8 cellular contexts compared by ENCODE assay signal in genomic region chr11:78138694-78139421, GRCh38. TPM values are rescaled to one million over a fixed set of nuclear protein-coding genes. Genes with fewer than 3 reads are reported as not detected.
DNase-seq lines count a peak whose midpoint lies in the region; ATAC-seq and TF ChIP-seq lines count a peak whose summit lies in the region.

No MANE protein-coding gene starts in this region.

- peak overlapping the region; percentile 81 to 96 (median 91) for H3K27ac Mint-ChIP-seq in nephron

- peak overlapping the region; percentile 94 to 98 (median 95) for H3K4me3 Mint-ChIP-seq in nephron

- peak; percentile 16 for ATAC-seq in GM21576 (IDR thresholded peaks at IDR 0.05; ENCODE audit: unreplicated experiment)

- peaks cover 37% of the 10 kb centered on the region for H3K4me1 Mint-ChIP-seq in nephron

- peaks cover 47% of the 10 kb centered on the region for H3K36me3 Mint-ChIP-seq in nephron (ENCODE audit: low read depth)

- intact Hi-C loops in tibial artery (cut with DNase I; ENCODE audit: low total_unique reads) = no loop called here

- no peaks in the 10 kb centered on the region for H3K27me3 Mint-ChIP-seq in nephron (ENCODE audit: low read depth)

- no peak for TF ChIP-seq CTCF in WERI-Rb-1 (IDR thresholded peaks at IDR 0.05; ENCODE audit: low read depth, low read length)
- TF ChIP-seq CTCF in nephron (IDR thresholded peaks at IDR 0.05; ENCODE audit: unreplicated experiment in 3 of 3) = no peak
- no peak for TF ChIP-seq CTCF in tibial artery (IDR thresholded peaks at IDR 0.05)

- peak overlapping the region; percentile 99 for H3K4me3 ChIP-seq in Jurkat, Clone E6-1 (ENCODE audit: low read length)
- H3K4me3 ChIP-seq in WERI-Rb-1 (ENCODE audit: low read depth, low read length) (peak overlapping the region; percentile 71), tibial artery (peak overlapping the region; percentile 64 to 65)
- peak overlapping the region; percentile 73 for H3K4me3 ChIP-seq in effector memory CD4-positive, alpha-beta T cell (ENCODE audit: insufficient read depth, low read depth, low read length, poor library complexity, severe bottlenecking)

- H3K36me3 ChIP-seq in ES-I3 (ENCODE audit: insufficient read depth, low read length) = peaks cover 3% of the 10 kb centered on the region
- peaks cover 22% of the 10 kb centered on the region for H3K36me3 ChIP-seq in WERI-Rb-1
- H3K36me3 ChIP-seq in effector memory CD4-positive, alpha-beta T cell (ENCODE audit: control insufficient read depth, insufficient read depth, low read length) = no peaks in the 10 kb centered on the region
- H3K36me3 ChIP-seq in tibial artery = no peaks in the 10 kb centered on the region

- no peaks in the 10 kb centered on the region for H3K9me3 ChIP-seq in ES-I3 (ENCODE audit: control insufficient read depth, insufficient read depth, low read length)
- H3K9me3 ChIP-seq in WERI-Rb-1 (ENCODE audit: severe bottlenecking) = no peaks in the 10 kb centered on the region
- H3K9me3 ChIP-seq in effector memory CD4-positive, alpha-beta T cell (ENCODE audit: control insufficient read depth, low read length) = no peaks in the 10 kb centered on the region
- H3K9me3 ChIP-seq in tibial artery = no peaks in the 10 kb centered on the region

- no peaks in the 10 kb centered on the region for H3K27me3 ChIP-seq in WERI-Rb-1 (ENCODE audit: insufficient read depth, low read depth, severe bottlenecking)
- no peaks in the 10 kb centered on the region for H3K27me3 ChIP-seq in effector memory CD4-positive, alpha-beta T cell (replicated peaks; ENCODE audit: control insufficient read depth, insufficient read depth, low read length, poor library complexity, severe bottlenecking)
- no peaks in the 10 kb centered on the region for H3K27me3 ChIP-seq in tibial artery

- H3K27ac ChIP-seq in WERI-Rb-1 (peak overlapping the region; percentile 84), tibial artery (peak overlapping the region; percentile 62 to 82)
- peak overlapping the region; percentile 75 for H3K27ac ChIP-seq in effector memory CD4-positive, alpha-beta T cell (ENCODE audit: insufficient read depth, low read length, poor library complexity, severe bottlenecking)

- peaks cover 2% of the 10 kb centered on the region for H3K9me3 Mint-ChIP-seq in nephron

- H3K4me1 ChIP-seq in ES-I3 (ENCODE audit: insufficient read depth, low read length) (no peaks in the 10 kb centered on the region), tibial artery (peaks cover 0 to 24% (median 10%) of the 10 kb centered on the region in 4 donors)
- no peaks in the 10 kb centered on the region for H3K4me1 ChIP-seq in effector memory CD4-positive, alpha-beta T cell (ENCODE audit: control insufficient read depth, insufficient read depth, low read length, poor library complexity, severe bottlenecking)

- peak overlapping the region; percentile 97 for H3K9ac ChIP-seq in ES-I3 (ENCODE audit: low read depth, low read length)

- DNase-seq in Jurkat, Clone E6-1 (ENCODE audit: low read depth, low spot score) = peak; percentile 54
- DNase-seq in WERI-Rb-1 (no peak), tibial artery (no peak), NCI-H2196 treated with DMSO at 0.1 percent for 48 hours (lab: John Stamatoyannopoulos, UW; ENCODE audit: unreplicated experiment) (no peak)
- peak in 1 of 3 donors; percentile 0 for DNase-seq in effector memory CD4-positive, alpha-beta T cell

RNA-seq across cellular contexts. Expression of gene ALG8, which starts 0.6 kb away (rescaled TPM):
- 105 TPM for polyA plus RNA-seq in Jurkat, Clone E6-1 (2012; ENCODE audit: insufficient read depth, insufficient read length)

RNA-seq across cellular contexts. Expression of gene KCTD21, which starts 49.6 kb away (rescaled TPM):
- polyA plus RNA-seq in Jurkat, Clone E6-1 (2012; ENCODE audit: insufficient read depth, insufficient read length) = 6.2 TPM

RNA-seq across cellular contexts. Expression of gene USP35, which starts 49.9 kb away (rescaled TPM):
- 5.6 TPM for polyA plus RNA-seq in Jurkat, Clone E6-1 (2012; ENCODE audit: insufficient read depth, insufficient read length)

RNA-seq across cellular contexts. Expression of gene NDUFC2, which starts 59.2 kb away (rescaled TPM):
- polyA plus RNA-seq in Jurkat, Clone E6-1 (2012; ENCODE audit: insufficient read depth, insufficient read length) = 271 TPM
